Comparison of ENCODE assay signal across 12 cellular contexts in genomic region chr1:235023197-235024044, GRCh38.
DNase-seq lines count a peak whose midpoint lies in the region; ATAC-seq, FAIRE-seq and TF ChIP-seq lines count a peak whose summit lies in the region.
"Had no signal": no experiment of that assay in that cellular context is flagged by ENCODE, and none has a peak within 500 bp of the region (broad histone marks: within the 10 kb centered on the region; RNA-seq: fewer than 3 reads in every experiment).

No MANE protein-coding gene starts in this region.

- no peaks in the 10 kb centered on the region for H3K9me2 ChIP-seq in hepatocyte (replicated peaks; ENCODE audit: insufficient read depth)

- POLR2A ChIA-PET in A549 (lab: Yijun Ruan, JAX) = no interaction called here

- H4K8ac ChIP-seq in mesendoderm (ENCODE audit: low read depth, low read length) = no peak overlapping the region

- no peak overlapping the region for H3K18ac ChIP-seq in mesendoderm (ENCODE audit: low read length)

- 91% methylated on average over 14 of the region's 14 CpGs for WGBS in A549 (ENCODE audit: missing lambda C conversion rate)
- WGBS in hepatocyte (ENCODE audit: low lambda C conversion rate, missing lambda C conversion rate) = 75% methylated on average over 14 of the region's 14 CpGs
- whole genome bisulfite sequencing in small intestine, 3 donors = 79 to 92% (median 80%) methylated on average over 14 of the region's 14 CpGs
- no CpG with 5 or more reads among the region's 14 CpGs for WGBS in mesendoderm (ENCODE audit: extremely low coverage, insufficient coverage, low lambda C conversion rate)

- H2AK5ac ChIP-seq in mesendoderm (ENCODE audit: low read length) = no peak overlapping the region

- H3K4ac ChIP-seq in mesendoderm (ENCODE audit: low read depth, low read length) = no peak overlapping the region

- FAIRE-seq in A549 (lab: Jason Lieb, UNC) (no peak), small intestine (lab: Jason Lieb, UNC) (no peak)

- H3K4me3 ChIP-seq in A549 (no peak overlapping the region), hepatocyte (no peak overlapping the region), small intestine (ENCODE audit: low read depth in 1 of 2, low read length in 2 of 2) (no peak overlapping the region), mesendoderm (ENCODE audit: low read length) (no peak overlapping the region)

- H3K56ac ChIP-seq in mesendoderm (ENCODE audit: low read length) = no peak overlapping the region

- no peak overlapping the region for H2BK5ac ChIP-seq in mesendoderm (ENCODE audit: low read length)

- TF ChIP-seq RAD21 in A549 (conservative IDR thresholded peaks at IDR 0.05 in 1 of 2, IDR thresholded peaks at IDR 0.05 in 1 of 2) = no peak

- TF ChIP-seq POLR2A in A549 (IDR thresholded peaks at IDR 0.05; ENCODE audit: low read length) (no peak), erythroblast (IDR thresholded peaks at IDR 0.05; ENCODE audit: low read length) (no peak)

- H3K4me1 ChIP-seq in A549 (peaks cover 6% of the 10 kb centered on the region), hepatocyte (ENCODE audit: insufficient read depth) (peaks cover 11% of the 10 kb centered on the region), small intestine (ENCODE audit: control insufficient read depth in 2 of 2, insufficient read depth in 1 of 2, low read depth in 1 of 2, low read length in 1 of 2) (no peaks in the 10 kb centered on the region), mesendoderm (ENCODE audit: control insufficient read depth, low read depth, low read length) (no peaks in the 10 kb centered on the region)

- H2BK120ac ChIP-seq in mesendoderm (ENCODE audit: low read depth, low read length) = no peak overlapping the region

- no peaks in the 10 kb centered on the region for H3K36me3 ChIP-seq in hepatocyte (replicated peaks; ENCODE audit: insufficient read depth, low read depth)
- no peaks in the 10 kb centered on the region for H3K36me3 ChIP-seq in small intestine (ENCODE audit: control insufficient read depth in 2 of 2, insufficient read depth in 2 of 2, low read length in 2 of 2)
- H3K36me3 ChIP-seq in mesendoderm (ENCODE audit: control insufficient read depth, insufficient read depth, low read length) = no peaks in the 10 kb centered on the region

- H3K9me3 ChIP-seq in A549 (peaks cover 13% of the 10 kb centered on the region; the same call in 2 of the 3 replicates), hepatocyte (ENCODE audit: low read depth) (no peaks in the 10 kb centered on the region), small intestine (ENCODE audit: control insufficient read depth, low read depth) (no peaks in the 10 kb centered on the region)

- H3K27ac ChIP-seq in A549 (peak overlapping the region; percentile 8 to 57; a peak in 3 of 6 replicates), hepatocyte (peak overlapping the region; percentile 71), small intestine (ENCODE audit: low read depth in 1 of 2, low read length in 1 of 2) (no peak overlapping the region), mesendoderm (ENCODE audit: low read depth, low read length) (no peak overlapping the region)
- H3K27ac ChIP-seq: VCaP had no signal

- H3K23ac ChIP-seq in mesendoderm (ENCODE audit: low read length) = no peak overlapping the region

- H2AFZ ChIP-seq in hepatocyte = no peak overlapping the region

- CTCF ChIA-PET in A549 (lab: Yijun Ruan, JAX) = interaction anchor here (0.8 to 2.0 kb wide), 10 partner anchors 10 to 60 kb away, joined by 3 to 6 read pairs (median 3); no protein-coding TSS in a partner anchor

- H2BK15ac ChIP-seq in mesendoderm (replicated peaks; ENCODE audit: low read depth) = no peak overlapping the region

- no peak for TF ChIP-seq EP300 in A549 (IDR thresholded peaks at IDR 0.05)

- ATAC-seq in A549 (no peak), GM19043 (IDR thresholded peaks at IDR 0.05; ENCODE audit: low read depth, unreplicated experiment) (peak; percentile 46), HG02981 (IDR thresholded peaks at IDR 0.05; ENCODE audit: unreplicated experiment) (peak; percentile 58)

- H3K4me2 ChIP-seq in A549 = no peak overlapping the region
- no peak overlapping the region for H3K4me2 ChIP-seq in hepatocyte
- H3K4me2 ChIP-seq in mesendoderm (ENCODE audit: low read length) = no peak overlapping the region

- H4K20me1 ChIP-seq in hepatocyte (ENCODE audit: insufficient read depth, poor library complexity, severe bottlenecking) = no peaks in the 10 kb centered on the region

- no peak overlapping the region for H4K5ac ChIP-seq in mesendoderm (ENCODE audit: low read length)

- no peak for TF ChIP-seq CTCF in A549 (IDR thresholded peaks at IDR 0.05)
- TF ChIP-seq CTCF in hepatocyte (IDR thresholded peaks at IDR 0.05; ENCODE audit: poor library complexity) = no peak

- no peaks in the 10 kb centered on the region for H3K27me3 ChIP-seq in hepatocyte
- no peaks in the 10 kb centered on the region for H3K27me3 ChIP-seq in small intestine (ENCODE audit: control insufficient read depth in 2 of 2, insufficient read depth in 2 of 2, low read length in 2 of 2)
- H3K27me3 ChIP-seq in mesendoderm (ENCODE audit: insufficient read depth, low read length, poor library complexity) = no peaks in the 10 kb centered on the region

- no peak for DNase-seq in A549 (ENCODE audit: low read depth in 1 of 2, low spot score in 1 of 2)
- DNase-seq in hepatocyte (ENCODE audit: low spot score) = no peak
- no peak for DNase-seq in HUDEP-2 (lab: John Stamatoyannopoulos, UW; ENCODE audit: unreplicated experiment in 76 of 76)
- no peak for DNase-seq in small intestine
- DNase-seq in erythroblast (lab: John Stamatoyannopoulos, UW) = no peak
- DNase-seq in mesendoderm = no peak
- DNase-seq: GF-D8; stimulated activated CD4-positive, alpha-beta T cell treated with anti-CD3 and anti-CD28 coated beads, Interleukin-12 subunit alpha, Interleukin-12 subunit beta, amount 100 ng/mL, for 4 hours; stimulated activated naive CD4-positive, alpha-beta T cell had no signal

- H3K79me2 ChIP-seq in hepatocyte (no peaks in the 10 kb centered on the region), mesendoderm (ENCODE audit: control insufficient read depth, insufficient read depth, low read length) (no peaks in the 10 kb centered on the region)

- no peaks in the 10 kb centered on the region for H3K79me1 ChIP-seq in mesendoderm (ENCODE audit: low read length)

- H3K9ac ChIP-seq in mesendoderm (ENCODE audit: low read length) = no peak overlapping the region

TF ChIP-seq in A549, 52 proteins besides CTCF, POLR2A, EP300 and RAD21:
- no peak for TF ChIP-seq GATA3 (IDR thresholded peaks at IDR 0.05; ENCODE audit: borderline replicate concordance)
- no peak for TF ChIP-seq CBX8 (IDR thresholded peaks at IDR 0.05)
- no peak for TF ChIP-seq RCOR1 (IDR thresholded peaks at IDR 0.05; ENCODE audit: low read depth, low read length)
- TF ChIP-seq RARB (CRISPR knock-in tag; IDR thresholded peaks at IDR 0.05) = no peak
- no peak for TF ChIP-seq HEYL (CRISPR knock-in tag; IDR thresholded peaks at IDR 0.05)
- no peak for TF ChIP-seq ZNF302 (CRISPR knock-in tag; IDR thresholded peaks at IDR 0.05)
- TF ChIP-seq KDM5A (IDR thresholded peaks at IDR 0.05) = no peak
- TF ChIP-seq RNF2 (IDR thresholded peaks at IDR 0.05; ENCODE audit: borderline replicate concordance, low read depth) = no peak
- TF ChIP-seq HES2 (IDR thresholded peaks at IDR 0.05) = no peak
- no peak for TF ChIP-seq FOSB (CRISPR knock-in tag; IDR thresholded peaks at IDR 0.05)
- TF ChIP-seq FOXS1 (CRISPR knock-in tag; IDR thresholded peaks at IDR 0.05) = no peak
- no peak for TF ChIP-seq ZSCAN20 (CRISPR knock-in tag; IDR thresholded peaks at IDR 0.05)
- no peak for TF ChIP-seq NFE2L2 (conservative IDR thresholded peaks at IDR 0.05; ENCODE audit: low read length)
- no peak for TF ChIP-seq KDM1A (IDR thresholded peaks at IDR 0.05; ENCODE audit: low read depth)
- TF ChIP-seq MAX (IDR thresholded peaks at IDR 0.05) = no peak
- no peak for TF ChIP-seq BHLHE40 (IDR thresholded peaks at IDR 0.05; ENCODE audit: low read depth, low read length)

Comparison
In these comparisons a context has a peak if more than half of its experiments do, and no peak if none do; other contexts are left out.
1. ATAC-seq: peak in GM19043 (single experiment) and HG02981 (single experiment); none in A549 (0 of 2).
2. H3K27ac ChIP-seq: peak in A549 (2 of 2) and hepatocyte (single experiment); none in small intestine (0 of 2) and mesendoderm (single experiment).